1 cellular context compared by ENCODE assay signal in genomic region chr5:32174011-32174866, GRCh38.
TF ChIP-seq lines count a peak whose summit lies in the region.

GOLPH3 (minus strand) TSS chr5:32174319; CDS start chr5:32174034, 285 bp downstream.

TF ChIP-seq in K562, 482 proteins besides CTCF, POLR2A, EP300 and RAD21 (continued from another document and continues in another):
- TF ChIP-seq ZBTB40 (IDR thresholded peaks at IDR 0.05) = peak; percentile 86
- no peak for TF ChIP-seq ZBTB40 (CRISPR knock-in tag; IDR thresholded peaks at IDR 0.05)
- peak; percentile 90 for TF ChIP-seq FIP1L1 (IDR thresholded peaks at IDR 0.05; ENCODE audit: low read depth, low read length, poor library complexity, severe bottlenecking)
- TF ChIP-seq ZNF512 (tag; IDR thresholded peaks at IDR 0.05) = no peak
- TF ChIP-seq RBM39 (optimal IDR thresholded peaks at IDR 0.05; ENCODE audit: low read depth, low read length) = peak; percentile 30
- peak; percentile 86 for TF ChIP-seq POLR2AphosphoS5 (IDR thresholded peaks at IDR 0.05; ENCODE audit: control insufficient read depth, insufficient read depth, low read depth, low read length)
- TF ChIP-seq MXD1 (CRISPR knock-in tag; IDR thresholded peaks at IDR 0.05; ENCODE audit: borderline replicate concordance, poor library complexity, severe bottlenecking) = no peak
- peak; percentile 78 for TF ChIP-seq ZBTB17 (CRISPR knock-in tag; IDR thresholded peaks at IDR 0.05)
- TF ChIP-seq SAP30 (IDR thresholded peaks at IDR 0.05; ENCODE audit: borderline replicate concordance, insufficient read depth, low read depth, low read length, poor library complexity, severe bottlenecking) = peak; percentile 43
- TF ChIP-seq GATAD2A (IDR thresholded peaks at IDR 0.05) = peak; percentile 78
- TF ChIP-seq ZBTB9 (CRISPR knock-in tag; IDR thresholded peaks at IDR 0.05) = peak; percentile 81
- TF ChIP-seq PHB (CRISPR knock-in tag; IDR thresholded peaks at IDR 0.05) = 0 out of 2 replicates have a peak, but pooled peaks have one; percentile 59
- TF ChIP-seq TGIF2 (CRISPR knock-in tag; IDR thresholded peaks at IDR 0.05) = 0 out of 2 replicates have a peak, but pooled peaks have one; percentile 70
- no peak for TF ChIP-seq TRIM28 (IDR thresholded peaks at IDR 0.05)
- TF ChIP-seq TCF7 (IDR thresholded peaks at IDR 0.05; ENCODE audit: borderline replicate concordance) = peak; percentile 35; the same call in 1 of the 2 replicates
- peak; percentile 32; the same call in 1 of the 2 replicates for TF ChIP-seq MEF2A (IDR thresholded peaks at IDR 0.05; ENCODE audit: control insufficient read depth, low read depth, low read length)
- TF ChIP-seq ZNF174 (CRISPR knock-in tag; IDR thresholded peaks at IDR 0.05) = no peak
- TF ChIP-seq ZMIZ1 (IDR thresholded peaks at IDR 0.05; ENCODE audit: low read depth in 2 of 2, low read length in 2 of 2) = peak in 1 of 2 experiments; percentile 64; a peak in 1 of 4 replicates
- TF ChIP-seq NFE2 (IDR thresholded peaks at IDR 0.05; ENCODE audit: low read depth) = no peak
- TF ChIP-seq NONO (IDR thresholded peaks at IDR 0.05; ENCODE audit: low read depth in 2 of 2, low read length in 1 of 2) = peak; percentile 79 to 95; a peak in 3 of 4 replicates
- 0 out of 2 replicates have a peak, but pooled peaks have one; percentile 14 for TF ChIP-seq SMARCA5 (IDR thresholded peaks at IDR 0.05)
- no peak for TF ChIP-seq ZNF184 (CRISPR knock-in tag; IDR thresholded peaks at IDR 0.05)
- peak; percentile 71; the same call in 1 of the 2 replicates for TF ChIP-seq SP1 (CRISPR knock-in tag; IDR thresholded peaks at IDR 0.05)
- peak; percentile 62; the same call in 1 of the 2 replicates for TF ChIP-seq HBP1 (CRISPR knock-in tag; IDR thresholded peaks at IDR 0.05)
- TF ChIP-seq CC2D1A (IDR thresholded peaks at IDR 0.05) = no peak
- peak; percentile 94 for TF ChIP-seq HMGN3 (IDR thresholded peaks at IDR 0.05; ENCODE audit: borderline replicate concordance, extremely low read depth, insufficient read length, low read depth, low read length)
- peak; percentile 48; the same call in 1 of the 2 replicates for TF ChIP-seq MYC (IDR thresholded peaks at IDR 0.05; ENCODE audit: low read depth, low read length)
- peak; percentile 65; the same call in 1 of the 2 replicates for TF ChIP-seq MYC (CRISPR knock-in tag; IDR thresholded peaks at IDR 0.05; ENCODE audit: borderline replicate concordance, low read depth)
- TF ChIP-seq DPF2 (IDR thresholded peaks at IDR 0.05) = peak; percentile 66; the same call in 1 of the 2 replicates
- TF ChIP-seq SNRNP70 (optimal IDR thresholded peaks at IDR 0.05; ENCODE audit: low read depth, low read length) = no peak
- peak; percentile 77 for TF ChIP-seq RBBP5 (IDR thresholded peaks at IDR 0.05; ENCODE audit: borderline replicate concordance, insufficient read depth, low read length, poor library complexity, severe bottlenecking)
- no peak for TF ChIP-seq IRF9 (tag; IDR thresholded peaks at IDR 0.05)
- TF ChIP-seq NR2C2 (CRISPR knock-in tag; IDR thresholded peaks at IDR 0.05) = peak; percentile 75
- TF ChIP-seq NR2C2 (tag; IDR thresholded peaks at IDR 0.05) = peak; percentile 84
- TF ChIP-seq YBX1 (IDR thresholded peaks at IDR 0.05) = no peak
- TF ChIP-seq ARID3A (IDR thresholded peaks at IDR 0.05; ENCODE audit: borderline replicate concordance, low read depth, low read length) = no peak
